ENCODE assay signal across 1 cellular context in the genomic region with DNA sequence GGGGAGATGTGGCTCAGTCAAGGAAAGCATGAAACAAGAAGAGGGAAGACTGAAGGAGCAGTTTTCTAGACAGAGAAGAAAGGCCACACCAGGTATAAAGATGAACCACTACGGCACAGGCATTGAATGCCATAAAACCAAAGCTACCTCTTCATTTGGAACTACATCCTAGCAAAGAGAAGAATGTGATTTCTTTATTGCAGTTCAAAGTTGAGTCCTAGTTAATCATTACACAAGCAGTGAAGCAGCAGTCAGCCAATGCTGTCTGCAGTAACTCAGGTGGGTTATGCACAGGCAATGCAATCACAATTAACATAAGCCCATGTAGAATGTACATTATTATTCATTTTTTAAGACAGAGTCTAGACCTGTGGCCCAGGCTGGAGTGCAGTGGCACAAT.
A peak's percentile ranks its signal among the peaks of the same experiment; 100 is the strongest.
TF ChIP-seq lines count a peak whose summit lies in the region.

No MANE protein-coding gene starts in this region.

TF ChIP-seq in HepG2, 621 proteins besides CTCF, POLR2A, EP300 and RAD21 (continued from another document and continues in another):
- TF ChIP-seq GMEB1 (CRISPR knock-in tag; IDR thresholded peaks at IDR 0.05; ENCODE audit: borderline replicate concordance): no peak
- TF ChIP-seq NFYB (CRISPR knock-in tag; IDR thresholded peaks at IDR 0.05): no peak
- no peak for TF ChIP-seq ZMAT5 (CRISPR knock-in tag; IDR thresholded peaks at IDR 0.05; ENCODE audit: borderline replicate concordance, low read depth)
- no peak for TF ChIP-seq ZNF550 (CRISPR knock-in tag; IDR thresholded peaks at IDR 0.05; ENCODE audit: borderline replicate concordance)
- no peak for TF ChIP-seq SP140L (CRISPR knock-in tag; IDR thresholded peaks at IDR 0.05; ENCODE audit: borderline replicate concordance)
- 0 out of 2 replicates have a peak, but pooled peaks have one; percentile 51 for TF ChIP-seq PPARG (CRISPR knock-in tag; conservative IDR thresholded peaks at IDR 0.05)
- no peak for TF ChIP-seq ISL2 (CRISPR knock-in tag; IDR thresholded peaks at IDR 0.05)
- TF ChIP-seq HOXA9 (CRISPR knock-in tag; IDR thresholded peaks at IDR 0.05; ENCODE audit: borderline replicate concordance): no peak
- TF ChIP-seq MTA1 (CRISPR knock-in tag; IDR thresholded peaks at IDR 0.05; ENCODE audit: borderline replicate concordance): no peak
- TF ChIP-seq ZNF234 (CRISPR knock-in tag; conservative IDR thresholded peaks at IDR 0.05): no peak
- TF ChIP-seq U2AF2 (IDR thresholded peaks at IDR 0.05; ENCODE audit: low read depth, low read length): no peak
- TF ChIP-seq ZNF24 (IDR thresholded peaks at IDR 0.05): no peak
- no peak for TF ChIP-seq RAD51 (IDR thresholded peaks at IDR 0.05; ENCODE audit: borderline replicate concordance)
- TF ChIP-seq SMAD9 (CRISPR knock-in tag; IDR thresholded peaks at IDR 0.05): no peak
- no peak for TF ChIP-seq ZBTB7B (CRISPR knock-in tag; IDR thresholded peaks at IDR 0.05)
- TF ChIP-seq ZNF329 (CRISPR knock-in tag; IDR thresholded peaks at IDR 0.05; ENCODE audit: low read depth): no peak
- TF ChIP-seq, protein P1, sequence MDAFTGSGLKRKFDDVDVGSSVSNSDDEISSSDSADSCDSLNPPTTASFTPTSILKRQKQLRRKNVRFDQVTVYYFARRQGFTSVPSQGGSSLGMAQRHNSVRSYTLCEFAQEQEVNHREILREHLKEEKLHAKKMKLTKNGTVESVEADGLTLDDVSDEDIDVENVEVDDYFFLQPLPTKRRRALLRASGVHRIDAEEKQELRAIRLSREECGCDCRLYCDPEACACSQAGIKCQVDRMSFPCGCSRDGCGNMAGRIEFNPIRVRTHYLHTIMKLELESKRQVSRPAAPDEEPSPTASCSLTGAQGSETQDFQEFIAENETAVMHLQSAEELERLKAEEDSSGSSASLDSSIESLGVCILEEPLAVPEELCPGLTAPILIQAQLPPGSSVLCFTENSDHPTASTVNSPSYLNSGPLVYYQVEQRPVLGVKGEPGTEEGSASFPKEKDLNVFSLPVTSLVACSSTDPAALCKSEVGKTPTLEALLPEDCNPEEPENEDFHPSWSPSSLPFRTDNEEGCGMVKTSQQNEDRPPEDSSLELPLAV (CRISPR knock-in tag; conservative IDR thresholded peaks at IDR 0.05; ENCODE audit: low read depth): no peak
- TF ChIP-seq, protein P2, sequence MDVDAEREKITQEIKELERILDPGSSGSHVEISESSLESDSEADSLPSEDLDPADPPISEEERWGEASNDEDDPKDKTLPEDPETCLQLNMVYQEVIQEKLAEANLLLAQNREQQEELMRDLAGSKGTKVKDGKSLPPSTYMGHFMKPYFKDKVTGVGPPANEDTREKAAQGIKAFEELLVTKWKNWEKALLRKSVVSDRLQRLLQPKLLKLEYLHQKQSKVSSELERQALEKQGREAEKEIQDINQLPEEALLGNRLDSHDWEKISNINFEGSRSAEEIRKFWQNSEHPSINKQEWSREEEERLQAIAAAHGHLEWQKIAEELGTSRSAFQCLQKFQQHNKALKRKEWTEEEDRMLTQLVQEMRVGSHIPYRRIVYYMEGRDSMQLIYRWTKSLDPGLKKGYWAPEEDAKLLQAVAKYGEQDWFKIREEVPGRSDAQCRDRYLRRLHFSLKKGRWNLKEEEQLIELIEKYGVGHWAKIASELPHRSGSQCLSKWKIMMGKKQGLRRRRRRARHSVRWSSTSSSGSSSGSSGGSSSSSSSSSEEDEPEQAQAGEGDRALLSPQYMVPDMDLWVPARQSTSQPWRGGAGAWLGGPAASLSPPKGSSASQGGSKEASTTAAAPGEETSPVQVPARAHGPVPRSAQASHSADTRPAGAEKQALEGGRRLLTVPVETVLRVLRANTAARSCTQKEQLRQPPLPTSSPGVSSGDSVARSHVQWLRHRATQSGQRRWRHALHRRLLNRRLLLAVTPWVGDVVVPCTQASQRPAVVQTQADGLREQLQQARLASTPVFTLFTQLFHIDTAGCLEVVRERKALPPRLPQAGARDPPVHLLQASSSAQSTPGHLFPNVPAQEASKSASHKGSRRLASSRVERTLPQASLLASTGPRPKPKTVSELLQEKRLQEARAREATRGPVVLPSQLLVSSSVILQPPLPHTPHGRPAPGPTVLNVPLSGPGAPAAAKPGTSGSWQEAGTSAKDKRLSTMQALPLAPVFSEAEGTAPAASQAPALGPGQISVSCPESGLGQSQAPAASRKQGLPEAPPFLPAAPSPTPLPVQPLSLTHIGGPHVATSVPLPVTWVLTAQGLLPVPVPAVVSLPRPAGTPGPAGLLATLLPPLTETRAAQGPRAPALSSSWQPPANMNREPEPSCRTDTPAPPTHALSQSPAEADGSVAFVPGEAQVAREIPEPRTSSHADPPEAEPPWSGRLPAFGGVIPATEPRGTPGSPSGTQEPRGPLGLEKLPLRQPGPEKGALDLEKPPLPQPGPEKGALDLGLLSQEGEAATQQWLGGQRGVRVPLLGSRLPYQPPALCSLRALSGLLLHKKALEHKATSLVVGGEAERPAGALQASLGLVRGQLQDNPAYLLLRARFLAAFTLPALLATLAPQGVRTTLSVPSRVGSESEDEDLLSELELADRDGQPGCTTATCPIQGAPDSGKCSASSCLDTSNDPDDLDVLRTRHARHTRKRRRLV (CRISPR knock-in tag; IDR thresholded peaks at IDR 0.05): no peak
- TF ChIP-seq RFXAP (CRISPR knock-in tag; IDR thresholded peaks at IDR 0.05; ENCODE audit: borderline replicate concordance): no peak
- TF ChIP-seq MAFK (conservative IDR thresholded peaks at IDR 0.05 in 1 of 2, IDR thresholded peaks at IDR 0.05 in 1 of 2; ENCODE audit: low read length in 2 of 2): no peak
- no peak for TF ChIP-seq ZNF607 (CRISPR knock-in tag; IDR thresholded peaks at IDR 0.05; ENCODE audit: borderline replicate concordance)
- no peak for TF ChIP-seq SYNCRIP (IDR thresholded peaks at IDR 0.05; ENCODE audit: insufficient read depth, low read depth, low read length)
- no peak for TF ChIP-seq TCF7L2 (IDR thresholded peaks at IDR 0.05; ENCODE audit: low read depth, low read length)
- no peak for TF ChIP-seq NFE2L2 (IDR thresholded peaks at IDR 0.05; ENCODE audit: low read length)
- TF ChIP-seq HMGA1 (CRISPR knock-in tag; conservative IDR thresholded peaks at IDR 0.05): no peak
- TF ChIP-seq NFYC (CRISPR knock-in tag; IDR thresholded peaks at IDR 0.05): no peak
- TF ChIP-seq ZNF512 (CRISPR knock-in tag; IDR thresholded peaks at IDR 0.05): no peak
- TF ChIP-seq GRHL1 (CRISPR knock-in tag; conservative IDR thresholded peaks at IDR 0.05): no peak
- TF ChIP-seq SIX1 (CRISPR knock-in tag; IDR thresholded peaks at IDR 0.05; ENCODE audit: borderline replicate concordance): no peak
- no peak for TF ChIP-seq PCBP2 (optimal IDR thresholded peaks at IDR 0.05; ENCODE audit: low read depth, low read length, poor library complexity, severe bottlenecking)
- TF ChIP-seq, protein P3, sequence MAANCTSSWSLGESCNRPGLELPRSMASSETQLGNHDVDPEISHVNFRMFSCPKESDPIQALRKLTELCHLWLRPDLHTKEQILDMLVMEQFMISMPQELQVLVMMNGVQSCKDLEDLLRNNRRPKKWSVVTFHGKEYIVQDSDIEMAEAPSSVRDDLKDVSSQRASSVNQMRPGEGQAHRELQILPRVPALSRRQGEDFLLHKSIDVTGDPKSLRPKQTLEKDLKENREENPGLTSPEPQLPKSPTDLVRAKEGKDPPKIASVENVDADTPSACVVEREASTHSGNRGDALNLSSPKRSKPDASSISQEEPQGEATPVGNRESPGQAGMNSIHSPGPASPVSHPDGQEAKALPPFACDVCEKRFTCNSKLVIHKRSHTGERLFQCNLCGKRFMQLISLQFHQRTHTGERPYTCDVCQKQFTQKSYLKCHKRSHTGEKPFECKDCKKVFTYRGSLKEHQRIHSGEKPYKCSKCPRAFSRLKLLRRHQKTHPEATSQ (CRISPR knock-in tag; IDR thresholded peaks at IDR 0.05; ENCODE audit: borderline replicate concordance): no peak
- TF ChIP-seq ZNF589 (CRISPR knock-in tag; conservative IDR thresholded peaks at IDR 0.05): no peak
- TF ChIP-seq USF2 (IDR thresholded peaks at IDR 0.05; ENCODE audit: low read depth, low read length): no peak
- TF ChIP-seq USF2 (CRISPR knock-in tag; IDR thresholded peaks at IDR 0.05; ENCODE audit: borderline replicate concordance): 0 out of 2 replicates have a peak, but pooled peaks have one; percentile 51
- no peak for TF ChIP-seq MTF1 (CRISPR knock-in tag; IDR thresholded peaks at IDR 0.05)
- no peak for TF ChIP-seq ZEB1 (IDR thresholded peaks at IDR 0.05; ENCODE audit: insufficient replicate concordance, low read depth)
- peak; percentile 51; the same call in 1 of the 2 replicates for TF ChIP-seq POLR2AphosphoS5 (IDR thresholded peaks at IDR 0.05; ENCODE audit: low read depth, low read length)
- no peak for TF ChIP-seq MED8 (CRISPR knock-in tag; IDR thresholded peaks at IDR 0.05; ENCODE audit: insufficient replicate concordance)
- TF ChIP-seq, protein P4, sequence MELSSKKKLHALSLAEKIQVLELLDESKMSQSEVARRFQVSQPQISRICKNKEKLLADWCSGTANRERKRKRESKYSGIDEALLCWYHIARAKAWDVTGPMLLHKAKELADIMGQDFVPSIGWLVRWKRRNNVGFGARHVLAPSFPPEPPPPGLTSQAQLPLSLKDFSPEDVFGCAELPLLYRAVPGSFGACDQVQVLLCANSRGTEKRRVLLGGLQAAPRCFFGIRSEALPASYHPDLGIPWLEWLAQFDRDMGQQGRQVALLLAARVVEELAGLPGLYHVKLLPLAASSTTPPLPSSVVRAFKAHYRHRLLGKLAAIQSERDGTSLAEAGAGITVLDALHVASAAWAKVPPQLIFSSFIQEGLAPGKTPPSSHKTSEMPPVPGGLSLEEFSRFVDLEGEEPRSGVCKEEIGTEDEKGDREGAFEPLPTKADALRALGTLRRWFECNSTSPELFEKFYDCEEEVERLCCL (CRISPR knock-in tag; IDR thresholded peaks at IDR 0.05; ENCODE audit: borderline replicate concordance): no peak
- TF ChIP-seq ZC3H4 (CRISPR knock-in tag; IDR thresholded peaks at IDR 0.05; ENCODE audit: borderline replicate concordance): no peak
- TF ChIP-seq, protein P5, sequence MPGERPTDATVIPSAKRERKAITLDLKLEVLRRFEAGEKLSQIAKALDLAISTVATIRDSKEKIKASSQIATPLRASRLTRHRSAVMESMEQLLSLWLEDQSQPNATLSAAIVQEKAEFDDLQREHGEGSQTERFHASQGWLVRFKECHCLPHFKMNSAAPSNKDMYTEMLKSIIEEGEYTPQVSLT (CRISPR knock-in tag; IDR thresholded peaks at IDR 0.05; ENCODE audit: borderline replicate concordance, low read depth): no peak
- no peak for TF ChIP-seq ZNF629 (CRISPR knock-in tag; conservative IDR thresholded peaks at IDR 0.05)
- no peak for TF ChIP-seq MAFF (IDR thresholded peaks at IDR 0.05; ENCODE audit: low read depth, low read length)
- TF ChIP-seq ZNF703 (CRISPR knock-in tag; IDR thresholded peaks at IDR 0.05; ENCODE audit: borderline replicate concordance): no peak
- TF ChIP-seq YEATS2 (CRISPR knock-in tag; IDR thresholded peaks at IDR 0.05; ENCODE audit: borderline replicate concordance): no peak; the same call in 1 of the 2 replicates
- no peak for TF ChIP-seq SP5 (CRISPR knock-in tag; IDR thresholded peaks at IDR 0.05; ENCODE audit: borderline replicate concordance, low read depth)
- no peak for TF ChIP-seq ZNF569 (CRISPR knock-in tag; IDR thresholded peaks at IDR 0.05; ENCODE audit: borderline replicate concordance)
- TF ChIP-seq PCBP1 (IDR thresholded peaks at IDR 0.05; ENCODE audit: borderline replicate concordance, low read depth, low read length): no peak
